ENCODE assay signal across 9 cellular contexts in genomic region chr20:35741892-35742740, GRCh38. TPM values are rescaled to one million over a fixed set of nuclear protein-coding genes. Genes with fewer than 3 reads are reported as not detected.
DNase-seq lines count a peak whose midpoint lies in the region; ATAC-seq, FAIRE-seq and TF ChIP-seq lines count a peak whose summit lies in the region.
"Had no signal": no experiment of that assay in that cellular context is flagged by ENCODE, and none has a peak within 500 bp of the region (broad histone marks: within the 10 kb centered on the region; RNA-seq: fewer than 3 reads in every experiment).

Gene RBM39 (minus strand): TSS chr20:35742260. CDS start chr20:35740874, 1,386 bp downstream.

- 0 to 1% (median 1%) methylated on average over 62 to 66 of the region's 66 CpGs for WGBS in small intestine, 3 donors

- FAIRE-seq in bronchial epithelial cell (lab: Jason Lieb, UNC), result no peak
- no peak for FAIRE-seq in small intestine (lab: Jason Lieb, UNC)
- FAIRE-seq: islet of Langerhans had no signal

- H3K27me3 ChIP-seq in bronchial epithelial cell (ENCODE audit: control insufficient read depth, insufficient read depth, low read length), result no peaks in the 10 kb centered on the region
- no peaks in the 10 kb centered on the region for H3K27me3 ChIP-seq in iPS-20b (ENCODE audit: insufficient read depth, low read length)
- no peaks in the 10 kb centered on the region for H3K27me3 ChIP-seq in small intestine (ENCODE audit: control insufficient read depth in 2 of 2, insufficient read depth in 2 of 2, low read length in 2 of 2)

- H3K36me3 ChIP-seq in bronchial epithelial cell (ENCODE audit: control insufficient read depth, insufficient read depth, low read length), result peaks cover 13% of the 10 kb centered on the region
- peaks cover 45% of the 10 kb centered on the region for H3K36me3 ChIP-seq in iPS-20b (ENCODE audit: insufficient read depth, low read depth, low read length)
- H3K36me3 ChIP-seq in small intestine (ENCODE audit: control insufficient read depth in 2 of 2, insufficient read depth in 2 of 2, low read length in 2 of 2), result peaks cover 12 to 16% of the 10 kb centered on the region in 2 donors

- DNase-seq in AG08396 (ENCODE audit: low spot score) (peak; percentile 94), NCI-H2227 treated with DMSO at 0.1 percent for 48 hours (lab: John Stamatoyannopoulos, UW) (peak; percentile 100), bronchial epithelial cell (ENCODE audit: low read depth) (peak; percentile 99), small intestine (peak; percentile 100)

- H3K27ac ChIP-seq in iPS-20b (ENCODE audit: low read length), result peak within 1 kb of the TSS; percentile 99
- H3K27ac ChIP-seq in small intestine (ENCODE audit: low read depth in 1 of 2, low read length in 1 of 2), result peak within 1 kb of the TSS; percentile 99 to 100

- H3K4me1 ChIP-seq in iPS-20b (ENCODE audit: insufficient read depth, low read length) (peaks cover 9% of the 10 kb centered on the region; the same call in 1 of the 2 replicates), small intestine (ENCODE audit: control insufficient read depth in 2 of 2, insufficient read depth in 1 of 2, low read depth in 1 of 2, low read length in 1 of 2) (peaks cover 2 to 6% of the 10 kb centered on the region in 2 donors)

- ATAC-seq in GM18907 (IDR thresholded peaks at IDR 0.05; ENCODE audit: unreplicated experiment) (peak; percentile 88), HG03159 (IDR thresholded peaks at IDR 0.05; ENCODE audit: unreplicated experiment) (peak; percentile 78)

- H3K4me3 ChIP-seq in WI38 (ENCODE audit: low read depth, low read length) (peak within 1 kb of the TSS; percentile 98), bronchial epithelial cell (ENCODE audit: low read depth, low read length) (peak within 1 kb of the TSS; percentile 93), iPS-20b (ENCODE audit: low read length) (peak within 1 kb of the TSS; percentile 91), small intestine (ENCODE audit: low read depth in 1 of 2, low read length in 2 of 2) (peak within 1 kb of the TSS; percentile 93 to 99)

- H3K9me3 ChIP-seq in iPS-20b (ENCODE audit: insufficient read depth, low read depth, low read length), result no peaks in the 10 kb centered on the region
- H3K9me3 ChIP-seq in small intestine (ENCODE audit: control insufficient read depth, low read depth), result no peaks in the 10 kb centered on the region

- peak; percentile 35; the same call in 1 of the 2 replicates for TF ChIP-seq CTCF in WI38 (IDR thresholded peaks at IDR 0.05; ENCODE audit: low read depth, low read length)
- peak; percentile 47 for TF ChIP-seq CTCF in bronchial epithelial cell (IDR thresholded peaks at IDR 0.05; ENCODE audit: insufficient read depth, low read length, severe bottlenecking)

- H3K9ac ChIP-seq in iPS-20b (ENCODE audit: low read depth, low read length), result peak within 1 kb of the TSS; percentile 100

RNA-seq across cellular contexts. Expression of gene RBM39, which starts in this region (rescaled TPM):
- total RNA-seq in bronchial epithelial cell, result 322 and 335 TPM in 2 replicates
- polyA plus RNA-seq in small intestine, result 100 to 1,000 TPM; 148 to 235 (median 195) TPM

Comparison
In these comparisons a context has a peak if more than half of its experiments do, and no peak if none do; other contexts are left out.
1. Peak in every context shown above with its lines: DNase-seq, ATAC-seq, H3K4me3 ChIP-seq and H3K27ac ChIP-seq.